ENCODE assay signal across 8 cellular contexts in genomic region chr19:57934820-57935665, GRCh38. TPM values are rescaled to one million over a fixed set of nuclear protein-coding genes. Genes with fewer than 3 reads are reported as not detected.
A peak's percentile ranks its signal among the peaks of the same experiment; 100 is the strongest.
DNase-seq lines count a peak whose midpoint lies in the region; ATAC-seq and TF ChIP-seq lines count a peak whose summit lies in the region.

Gene ZNF418 (minus strand): TSS chr19:57935402. CDS start chr19:57933822, 1,580 bp downstream.

- peak within 1 kb of the TSS; percentile 93 for H3K4me2 ChIP-seq in smooth muscle cell

- H3K4me1 Mint-ChIP-seq in CD14-positive monocyte = peaks cover 11% of the 10 kb centered on the region

- peaks cover 19% of the 10 kb centered on the region for H3K79me2 ChIP-seq in smooth muscle cell (ENCODE audit: low read depth)

- intact Hi-C loops in CD14-positive monocyte (cut with micrococcal nuclease) = no loop called here

- H3K36me3 Mint-ChIP-seq in CD14-positive monocyte = peaks cover 19 to 33% of the 10 kb centered on the region in 2 donors

- peaks cover 56 to 100% (median 97%) of the 10 kb centered on the region in 7 donors for H3K9me3 Mint-ChIP-seq in CD14-positive monocyte

- no peaks in the 10 kb centered on the region for H3F3A ChIP-seq in smooth muscle cell (ENCODE audit: low read depth)

- H3K4me3 Mint-ChIP-seq in CD14-positive monocyte = peak within 1 kb of the TSS; percentile 91 to 96

- peak within 1 kb of the TSS; percentile 77 for H3K9ac ChIP-seq in smooth muscle cell (ENCODE audit: low read depth)

- peak; percentile 60 for ATAC-seq in HG02981 (IDR thresholded peaks at IDR 0.05; ENCODE audit: unreplicated experiment)

- H3K27me3 ChIP-seq in kidney epithelial cell (ENCODE audit: control insufficient read depth, insufficient read depth, low read length) = no peaks in the 10 kb centered on the region
- no peaks in the 10 kb centered on the region for H3K27me3 ChIP-seq in smooth muscle cell (ENCODE audit: low read depth)

- peak within 1 kb of the TSS in 5 of 7 donors; percentile 16 to 77 (median 57) for H3K27ac Mint-ChIP-seq in CD14-positive monocyte

- no peaks in the 10 kb centered on the region for H3K9me3 ChIP-seq in smooth muscle cell (replicated peaks; ENCODE audit: low read depth)

- H3K36me3 ChIP-seq in kidney epithelial cell (ENCODE audit: control insufficient read depth, insufficient read depth, low read length) (no peaks in the 10 kb centered on the region), smooth muscle cell (ENCODE audit: low read depth) (peaks cover 13% of the 10 kb centered on the region)

- H4K20me1 ChIP-seq in smooth muscle cell (ENCODE audit: low read depth) = no peaks in the 10 kb centered on the region

- peak within 1 kb of the TSS; percentile 87 for H2AFZ ChIP-seq in smooth muscle cell (ENCODE audit: low read depth)

- 1% methylated on average over 54 of the region's 54 CpGs for WGBS in smooth muscle cell (ENCODE audit: low lambda C conversion rate)

- H3K4me3 ChIP-seq in coronary artery (peak within 1 kb of the TSS; percentile 90), kidney epithelial cell (ENCODE audit: low read depth, low read length) (peak within 1 kb of the TSS; percentile 82), smooth muscle cell (peak within 1 kb of the TSS; percentile 97)

- H3K27ac ChIP-seq in VCaP = peak within 1 kb of the TSS; percentile 89
- peak within 1 kb of the TSS in 1 of 2 donors; percentile 82 for H3K27ac ChIP-seq in coronary artery
- H3K27ac ChIP-seq in smooth muscle cell (ENCODE audit: low read depth) = no peak within 1 kb of the TSS

- TF ChIP-seq CTCF in CD14-positive monocyte (IDR thresholded peaks at IDR 0.05) (no peak), VCaP (conservative IDR thresholded peaks at IDR 0.05) (no peak), coronary artery (IDR thresholded peaks at IDR 0.05) (no peak), kidney epithelial cell (IDR thresholded peaks at IDR 0.05; ENCODE audit: insufficient read depth, low read length, poor library complexity, severe bottlenecking) (no peak), smooth muscle cell (IDR thresholded peaks at IDR 0.05; ENCODE audit: borderline replicate concordance, insufficient read depth, poor library complexity, severe bottlenecking) (no peak)

- peaks cover 4 to 7% (median 5%) of the 10 kb centered on the region in 3 donors for H3K27me3 Mint-ChIP-seq in CD14-positive monocyte (ENCODE audit: low read depth in 3 of 3)

- DNase-seq in CD14-positive monocyte (ENCODE audit: low spot score) = peak; percentile 52
- no peak for DNase-seq in coronary artery (ENCODE audit: low spot score)
- peak; percentile 62 for DNase-seq in kidney epithelial cell (ENCODE audit: low read depth)
- DNase-seq in smooth muscle cell (lab: John Stamatoyannopoulos, UW; ENCODE audit: unreplicated experiment) = peak; percentile 3
- DNase-seq in NCI-H226 = no peak
- DNase-seq in 8988T = no peak

- H3K4me1 ChIP-seq in smooth muscle cell (ENCODE audit: low read depth) = no peaks in the 10 kb centered on the region

RNA-seq across cellular contexts. Expression of gene ZNF418, which starts in this region (rescaled TPM):
- under 1 TPM in 1 of 2 donors, not detected in 1; 0.74 TPM for polyA plus RNA-seq in CD14-positive monocyte
- 1.9 and 2.6 TPM in 2 replicates for total RNA-seq in kidney epithelial cell
- total RNA-seq in smooth muscle cell = 7.5 and 10.2 TPM in 2 replicates
- polyA plus RNA-seq in smooth muscle cell = 1.6 and 1.8 TPM in 2 replicates

Comparison
In these comparisons a context has a peak if more than half of its experiments do, and no peak if none do; other contexts are left out.
1. Peak in DNase-seq in CD14-positive monocyte; RNA of the gene not detected or under 1 TPM.
2. DNase-seq: peak in kidney epithelial cell (single experiment) and smooth muscle cell (single experiment); none in coronary artery (single experiment), NCI-H226 (single experiment) and 8988T (single experiment).
3. Peak in every context shown above with its lines, with median percentiles within 50 percentile points of each other: H3K4me3 ChIP-seq.